ENCODE assay signal across 24 cellular contexts in the genomic region with DNA sequence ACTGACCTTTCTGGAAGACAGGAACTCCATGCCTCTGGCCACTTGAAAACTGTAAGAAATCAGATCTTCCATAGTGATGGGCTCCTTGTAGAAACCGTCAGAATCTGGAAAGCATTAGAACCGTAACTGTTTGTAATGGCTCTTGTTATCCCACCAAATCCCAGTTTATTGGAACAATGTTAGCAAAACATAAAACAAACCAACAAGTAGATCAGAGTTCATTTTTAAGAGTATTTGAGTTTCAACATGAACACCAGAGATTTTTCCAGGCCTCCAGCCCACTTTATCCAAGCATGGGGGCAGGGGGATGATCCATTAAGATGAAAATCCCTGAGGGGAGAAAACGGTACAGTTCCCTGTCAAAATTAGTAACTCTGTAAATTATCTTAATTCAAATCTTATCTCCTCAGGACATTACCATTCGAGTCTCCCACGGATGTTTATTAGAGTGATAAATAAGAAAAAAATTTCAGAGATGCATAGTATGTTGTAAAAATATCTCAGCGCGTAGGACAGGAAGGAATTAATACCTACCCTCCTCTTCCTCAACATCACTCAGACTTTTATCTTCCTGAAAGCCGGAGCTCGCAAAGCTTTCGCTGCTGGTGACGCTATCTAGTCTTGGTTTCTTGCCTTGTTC.
A peak's percentile ranks its signal among the peaks of the same experiment; 100 is the strongest.
DNase-seq lines count a peak whose midpoint lies in the region; ATAC-seq and TF ChIP-seq lines count a peak whose summit lies in the region.
"Had no signal": no experiment of that assay in that cellular context is flagged by ENCODE, and none has a peak within 500 bp of the region (broad histone marks: within the 10 kb centered on the region; RNA-seq: fewer than 3 reads in every experiment).

No MANE protein-coding gene starts in this region.

- no peak for TF ChIP-seq CTCF in IMR-90 (conservative IDR thresholded peaks at IDR 0.05; ENCODE audit: low read depth, low read length)
- no peak for TF ChIP-seq CTCF in choroid plexus epithelial cell (conservative IDR thresholded peaks at IDR 0.05; ENCODE audit: low read depth, low read length)
- no peak for TF ChIP-seq CTCF in mesothelial cell of epicardium (IDR thresholded peaks at IDR 0.05; ENCODE audit: unreplicated experiment)
- TF ChIP-seq CTCF in neural progenitor cell (IDR thresholded peaks at IDR 0.05) = no peak

- POLR2A ChIA-PET in IMR-90 (lab: Charles Lee; ENCODE audit: unreplicated experiment) = no interaction called here

- TF ChIP-seq RAD21 in IMR-90 (IDR thresholded peaks at IDR 0.05; ENCODE audit: low read length) = no peak

- peak overlapping the region; percentile 27 for H3K14ac ChIP-seq in IMR-90 (replicated peaks; ENCODE audit: low read depth, low read length)

- H4K8ac ChIP-seq in IMR-90 (ENCODE audit: low read depth in 2 of 2, low read length in 2 of 2) = 0 out of 4 replicates have a peak overlapping the region, but pooled peaks of 1 of the 2 experiments have one; percentile 55

- ATAC-seq in IMR-90 (ENCODE audit: low read depth) = no peak
- ATAC-seq: activated CD8-positive, alpha-beta memory T cell treated with anti-CD3 and anti-CD28 coated beads, Interleukin-2, amount 10 ng/mL, durations not matched to agents 7 days and 5 days; left ventricle myocardium superior; right cardiac atrium had no signal

- H3K9ac ChIP-seq in BLaER1 (no peak overlapping the region), IMR-90 (ENCODE audit: low read depth, low read length) (no peak overlapping the region), neural progenitor cell (no peak overlapping the region)

- BruUV-seq in IMR-90 (replicated peaks; lab: Mats Ljungman, UMichigan) = no TSS peak

- no peaks in the 10 kb centered on the region; the same call in 1 of the 2 replicates for H3K9me1 ChIP-seq in IMR-90 (ENCODE audit: insufficient read depth, low read length)

- no peaks in the 10 kb centered on the region for H3K36me3 Mint-ChIP-seq in mesothelial cell of epicardium
- H3K36me3 Mint-ChIP-seq in neural progenitor cell = no peaks in the 10 kb centered on the region
- H3K36me3 Mint-ChIP-seq: activated CD8-positive, alpha-beta memory T cell treated with anti-CD3 and anti-CD28 coated beads, Interleukin-2, amount 10 ng/mL, durations not matched to agents 7 days and 5 days; activated naive CD4-positive, alpha-beta T cell treated with anti-CD3 and anti-CD28 coated beads, Interleukin-2, amount 10 ng/mL, durations not matched to agents 7 days and 5 days had no signal

- no peaks in the 10 kb centered on the region for H3F3A ChIP-seq in neural progenitor cell (ENCODE audit: low read depth)

- H3K4me3 ChIP-seq in BLaER1 = no peak overlapping the region
- no peak overlapping the region for H3K4me3 ChIP-seq in IMR-90 (ENCODE audit: insufficient read depth, low read depth, low read length)
- no peak overlapping the region for H3K4me3 ChIP-seq in choroid plexus epithelial cell (ENCODE audit: low read depth, low read length)
- no peak overlapping the region for H3K4me3 ChIP-seq in neural progenitor cell
- H3K4me3 ChIP-seq: MG63, Peyer's patch, SJCRH30, vagina had no signal

- H2BK20ac ChIP-seq in IMR-90 (ENCODE audit: low read depth, low read length) = peak overlapping the region; percentile 67; the same call in 1 of the 2 replicates

- peak overlapping the region; percentile 74; the same call in 1 of the 2 replicates for H3K23ac ChIP-seq in IMR-90 (ENCODE audit: low read depth, low read length)

- H4K91ac ChIP-seq in IMR-90 (ENCODE audit: insufficient read depth, low read depth, low read length) = peak overlapping the region; percentile 35; the same call in 1 of the 2 replicates

- H2BK5ac ChIP-seq in IMR-90 (ENCODE audit: low read depth, low read length, poor library complexity, severe bottlenecking) = no peak overlapping the region

- H2AK9ac ChIP-seq in IMR-90 (replicated peaks; ENCODE audit: low read depth, low read length, poor library complexity) = no peak overlapping the region

- H2BK120ac ChIP-seq in IMR-90 (ENCODE audit: low read depth, low read length) = peak overlapping the region; percentile 69; the same call in 1 of the 2 replicates

- no peak overlapping the region for H4K5ac ChIP-seq in IMR-90 (ENCODE audit: low read depth, low read length)

- peaks cover 69% of the 10 kb centered on the region for H3K4me1 ChIP-seq in BLaER1
- peaks cover 2% of the 10 kb centered on the region; the same call in 1 of the 2 replicates for H3K4me1 ChIP-seq in IMR-90 (ENCODE audit: control insufficient read depth, insufficient read depth, low read length)
- H3K4me1 ChIP-seq in neural progenitor cell = no peaks in the 10 kb centered on the region
- H3K4me1 ChIP-seq: Peyer's patch had no signal

- H3K79me1 ChIP-seq in IMR-90 (ENCODE audit: low read depth in 1 of 2, low read length in 2 of 2) = no peaks in the 10 kb centered on the region

- intact Hi-C loops in IMR-90 (cut with micrococcal nuclease) = loop anchor here (5.0 kb wide), 3 partner anchors 155 to 185 kb away; partner anchors contain the start of genes FLT1 and PAN3

- in situ Hi-C loops in IMR-90 (cut with MboI; ENCODE audit: low sequenced_read_pairs) = loop anchor here (5.0 to 10.0 kb wide), 2 partner anchors 320 to 472 kb away; no protein-coding TSS in a partner anchor

- H3K27ac Mint-ChIP-seq in mesothelial cell of epicardium (peak overlapping the region; percentile 60), neural progenitor cell (no peak overlapping the region)
- H3K27ac Mint-ChIP-seq: activated CD4-positive, alpha-beta T cell treated with anti-CD3 and anti-CD28 coated beads, Interleukin-2, amount 10 ng/mL, durations not matched to agents 24 days and 14 days; activated CD8-positive, alpha-beta memory T cell treated with anti-CD3 and anti-CD28 coated beads, Interleukin-2, amount 10 ng/mL, durations not matched to agents 7 days and 5 days; activated naive CD4-positive, alpha-beta T cell treated with anti-CD3 and anti-CD28 coated beads, Interleukin-2, amount 10 ng/mL, durations not matched to agents 7 days and 5 days; activated T-helper 1 cell treated with anti-CD3 and anti-CD28 coated beads, Interleukin-12 subunit alpha, Interleukin-12 subunit beta, Interleukin-2, Interleukin-4 antibody, amounts not matched to agents 30 ng/mL and 10 ng/mL and 1 ng/mL, durations not matched to agents 14 hours and 24 hours and 36 hours; nephron progenitor cell had no signal

- peaks cover 24% of the 10 kb centered on the region for H3K36me3 ChIP-seq in BLaER1
- no peaks in the 10 kb centered on the region for H3K36me3 ChIP-seq in IMR-90 (ENCODE audit: control insufficient read depth, insufficient read depth, low read length)
- H3K36me3 ChIP-seq in neural progenitor cell = no peaks in the 10 kb centered on the region
- H3K36me3 ChIP-seq: MG63, Peyer's patch, SJCRH30, vagina had no signal

- WGBS in IMR-90 (ENCODE audit: extremely low coverage in 2 of 2, insufficient read length in 1 of 2), 2 experiments = 91% methylated on average over 5 of the region's 11 CpGs; no CpG with 5 or more reads in 1 of the 2 experiments

- 0 out of 3 replicates have a peak overlapping the region, but pooled peaks have one; percentile 38 for H2BK15ac ChIP-seq in IMR-90 (ENCODE audit: low read depth, low read length)

- dilution Hi-C loops in IMR-90 (cut with HindIII; ENCODE audit: low sequenced_read_pairs, unreplicated experiment) = no loop called here

- H3K9me3 Mint-ChIP-seq in mesothelial cell of epicardium = no peaks in the 10 kb centered on the region
- peaks cover 2% of the 10 kb centered on the region for H3K9me3 Mint-ChIP-seq in neural progenitor cell
- H3K9me3 Mint-ChIP-seq: activated CD4-positive, alpha-beta T cell treated with anti-CD3 and anti-CD28 coated beads, Interleukin-2, amount 10 ng/mL, durations not matched to agents 24 days and 14 days; activated naive CD4-positive, alpha-beta T cell treated with anti-CD3 and anti-CD28 coated beads, Interleukin-2, amount 10 ng/mL, durations not matched to agents 7 days and 5 days; activated T-helper 1 cell treated with anti-CD3 and anti-CD28 coated beads, Interleukin-12 subunit alpha, Interleukin-12 subunit beta, Interleukin-2, Interleukin-4 antibody, amounts not matched to agents 30 ng/mL and 10 ng/mL and 1 ng/mL, durations not matched to agents 14 hours and 24 hours and 36 hours had no signal

- peak overlapping the region; percentile 2 for H3K4me3 Mint-ChIP-seq in mesothelial cell of epicardium
- H3K4me3 Mint-ChIP-seq in neural progenitor cell = no peak overlapping the region
- H3K4me3 Mint-ChIP-seq: activated CD4-positive, alpha-beta T cell treated with anti-CD3 and anti-CD28 coated beads, Interleukin-2, amount 10 ng/mL, durations not matched to agents 24 days and 14 days; activated CD8-positive, alpha-beta memory T cell treated with anti-CD3 and anti-CD28 coated beads, Interleukin-2, amount 10 ng/mL, durations not matched to agents 7 days and 5 days; activated naive CD4-positive, alpha-beta T cell treated with anti-CD3 and anti-CD28 coated beads, Interleukin-2, amount 10 ng/mL, durations not matched to agents 7 days and 5 days; activated T-helper 1 cell treated with anti-CD3 and anti-CD28 coated beads, Interleukin-12 subunit alpha, Interleukin-12 subunit beta, Interleukin-2, Interleukin-4 antibody, amounts not matched to agents 30 ng/mL and 10 ng/mL and 1 ng/mL, durations not matched to agents 14 hours and 24 hours and 36 hours; nephron progenitor cell had no signal

- H3K4me2 ChIP-seq in BLaER1 (0 out of 2 replicates have a peak overlapping the region, but pooled peaks have one; percentile 3), IMR-90 (ENCODE audit: low read depth, low read length) (no peak overlapping the region), neural progenitor cell (no peak overlapping the region)

- H3K27ac ChIP-seq in BLaER1 = no peak overlapping the region
- H3K27ac ChIP-seq in IMR-90 (ENCODE audit: insufficient read depth, low read length) = no peak overlapping the region
- H3K27ac ChIP-seq in neural progenitor cell = no peak overlapping the region
- H3K27ac ChIP-seq: Peyer's patch, SJCRH30, vagina had no signal

- H3K27me3 ChIP-seq in BLaER1 (no peaks in the 10 kb centered on the region), IMR-90 (ENCODE audit: control insufficient read depth, insufficient read depth, low read length) (peaks cover 5% of the 10 kb centered on the region; the same call in 1 of the 2 replicates), neural progenitor cell (no peaks in the 10 kb centered on the region)
- H3K27me3 ChIP-seq: MG63, Peyer's patch, SJCRH30, vagina had no signal

- H2AK5ac ChIP-seq in IMR-90 (ENCODE audit: low read depth, low read length) = peak overlapping the region; percentile 61; the same call in 1 of the 2 replicates

- H3K56ac ChIP-seq in IMR-90 (ENCODE audit: extremely low read depth, insufficient read depth, low read length) = no peak overlapping the region

- H3K79me2 ChIP-seq in neural progenitor cell (ENCODE audit: low read depth) = no peaks in the 10 kb centered on the region

- TF ChIP-seq POLR2A in IMR-90 (IDR thresholded peaks at IDR 0.05; ENCODE audit: low read depth, low read length) = no peak

- H2AFZ ChIP-seq in IMR-90 (replicated peaks; ENCODE audit: low read length, poor library complexity) = peak overlapping the region; percentile 47
- no peak overlapping the region for H2AFZ ChIP-seq in neural progenitor cell (replicated peaks)

- H3K27me3 Mint-ChIP-seq in mesothelial cell of epicardium (ENCODE audit: low read depth) (peaks cover 4% of the 10 kb centered on the region), neural progenitor cell (ENCODE audit: insufficient read depth, low read depth) (peaks cover 2% of the 10 kb centered on the region)
- H3K27me3 Mint-ChIP-seq: activated CD4-positive, alpha-beta T cell treated with anti-CD3 and anti-CD28 coated beads, Interleukin-2, amount 10 ng/mL, durations not matched to agents 24 days and 14 days had no signal

- H3K9me3 ChIP-seq in BLaER1 (no peaks in the 10 kb centered on the region), IMR-90 (ENCODE audit: control insufficient read depth, insufficient read depth, low read length) (no peaks in the 10 kb centered on the region), neural progenitor cell (ENCODE audit: low read depth) (no peaks in the 10 kb centered on the region)
- H3K9me3 ChIP-seq: MG63, Peyer's patch, SJCRH30, vagina had no signal

- peak overlapping the region; percentile 42 for H3K4ac ChIP-seq in IMR-90 (ENCODE audit: low read depth, low read length)

- H4K20me1 ChIP-seq in BLaER1 (no peaks in the 10 kb centered on the region), IMR-90 (ENCODE audit: insufficient read depth, low read length) (peaks cover 5% of the 10 kb centered on the region; the same call in 1 of the 2 replicates), neural progenitor cell (ENCODE audit: low read depth) (no peaks in the 10 kb centered on the region)

- peak; percentile 42 for DNase-seq in IMR-90
- DNase-seq in choroid plexus epithelial cell (ENCODE audit: low read depth) = peak; percentile 38
- no peak for DNase-seq in mesothelial cell of epicardium (ENCODE audit: low spot score in 2 of 2, unreplicated experiment in 2 of 2)
- no peak for DNase-seq in activated CD4-positive, alpha-beta T cell treated with anti-CD3 and anti-CD28 coated beads, Interleukin-2, amount 50 U/mL, for 48 hours
- no peak for DNase-seq in NCI-H226
- DNase-seq in activated T-cell treated with anti-CD3 and anti-CD28 coated beads, Interleukin-2, amount 50 U/mL, for 48 hours = no peak
- DNase-seq in neural progenitor cell (ENCODE audit: low spot score) = no peak
- DNase-seq: ACHN; activated CD4-positive, alpha-beta T cell treated with anti-CD3 and anti-CD28 coated beads, Interleukin-2, amount 10 ng/mL, durations not matched to agents 24 days and 14 days; activated CD8-positive, alpha-beta memory T cell treated with anti-CD3 and anti-CD28 coated beads, Interleukin-2, amount 10 ng/mL, durations not matched to agents 7 days and 5 days; activated naive CD4-positive, alpha-beta T cell treated with anti-CD3 and anti-CD28 coated beads, Interleukin-2, amount 10 ng/mL, durations not matched to agents 7 days and 5 days; caudate nucleus; left ventricle myocardium superior; MG63; NCI-H2081 treated with DMSO at 0.1 percent for 48 hours; nephron progenitor cell; Peyer's patch; right cardiac atrium; stimulated activated CD4-positive, alpha-beta T cell treated with anti-CD3 and anti-CD28 coated beads, Interleukin-4, amount 100 ng/mL, for 4 hours; stimulated activated naive CD4-positive, alpha-beta T cell had no signal

- H3K4me1 Mint-ChIP-seq in mesothelial cell of epicardium (peaks cover 33% of the 10 kb centered on the region), neural progenitor cell (no peaks in the 10 kb centered on the region)
- H3K4me1 Mint-ChIP-seq: activated CD8-positive, alpha-beta memory T cell treated with anti-CD3 and anti-CD28 coated beads, Interleukin-2, amount 10 ng/mL, durations not matched to agents 7 days and 5 days had no signal

- CTCF ChIA-PET in IMR-90 (lab: Yijun Ruan, JAX) = no interaction called here

- H3K18ac ChIP-seq in IMR-90 (ENCODE audit: low read depth, low read length) = peak overlapping the region; percentile 46; the same call in 1 of the 2 replicates

Comparison
In these comparisons a context has a peak if more than half of its experiments do, and no peak if none do; other contexts are left out.
1. DNase-seq: peak in IMR-90 (single experiment) and choroid plexus epithelial cell (single experiment); none in mesothelial cell of epicardium (0 of 2), activated CD4-positive, alpha-beta T cell treated with anti-CD3 and anti-CD28 coated beads, Interleukin-2, amount 50 U/mL, for 48 hours (0 of 2), NCI-H226 (single experiment), activated T-cell treated with anti-CD3 and anti-CD28 coated beads, Interleukin-2, amount 50 U/mL, for 48 hours (0 of 2) and neural progenitor cell (single experiment).